ENCODE assay signal across 17 cellular contexts in the genomic region with DNA sequence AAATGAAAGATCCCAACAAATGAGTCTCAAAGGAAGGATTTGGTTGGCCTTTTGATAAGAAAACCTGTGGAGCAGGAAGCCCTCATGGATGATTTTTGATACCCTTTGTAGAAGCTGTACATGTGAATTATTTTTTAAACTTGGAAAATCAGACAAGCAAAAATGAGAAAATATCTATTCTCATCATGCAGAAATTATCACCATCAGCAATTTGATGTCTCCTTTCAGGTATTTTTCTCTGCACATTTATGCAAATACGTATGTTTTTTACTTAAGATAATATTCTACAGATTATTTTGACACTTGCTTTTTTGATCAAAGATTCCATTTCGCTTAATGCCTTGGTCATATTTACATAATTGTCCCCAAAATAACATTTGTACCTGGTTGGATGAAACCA. TPM values are rescaled to one million over a fixed set of nuclear protein-coding genes. Genes with fewer than 3 reads are reported as not detected.
DNase-seq lines count a peak whose midpoint lies in the region; TF ChIP-seq lines count a peak whose summit lies in the region.
"Had no signal": no experiment of that assay in that cellular context is flagged by ENCODE, and none has a peak within 500 bp of the region (broad histone marks: within the 10 kb centered on the region; RNA-seq: fewer than 3 reads in every experiment).

No MANE protein-coding gene starts in this region.

- peaks cover 79% of the 10 kb centered on the region for H3K4me1 ChIP-seq in BLaER1
- H3K4me1 ChIP-seq in DOHH2 (ENCODE audit: control insufficient read depth, low read length): peaks cover 81% of the 10 kb centered on the region
- peaks cover 85% of the 10 kb centered on the region for H3K4me1 ChIP-seq in OCI-LY7 (ENCODE audit: insufficient read depth, low read length, poor library complexity, severe bottlenecking)
- H3K4me1 ChIP-seq: HAP-1 had no signal

- H3K4me2 ChIP-seq in BLaER1: peak overlapping the region; percentile 83
- H3K4me2 ChIP-seq in DOHH2 (ENCODE audit: low read length): peak overlapping the region; percentile 52
- H3K4me2 ChIP-seq in OCI-LY7 (ENCODE audit: low read length): peak overlapping the region; percentile 52

- no peak overlapping the region for H3K27ac ChIP-seq in BLaER1
- H3K27ac ChIP-seq in DOHH2 (ENCODE audit: low read depth, low read length): peak overlapping the region; percentile 10; the same call in 1 of the 2 replicates
- H3K27ac ChIP-seq in OCI-LY7 (ENCODE audit: low read depth, low read length, poor library complexity, severe bottlenecking): peak overlapping the region; percentile 84

- TF ChIP-seq CTCF in DOHH2 (IDR thresholded peaks at IDR 0.05; ENCODE audit: low read depth, low read length, poor library complexity, severe bottlenecking): no peak
- TF ChIP-seq CTCF in OCI-LY7 (conservative IDR thresholded peaks at IDR 0.05; ENCODE audit: low read length): no peak

- no peaks in the 10 kb centered on the region for H3K9me3 ChIP-seq in BLaER1
- H3K9me3 ChIP-seq in DOHH2 (ENCODE audit: control insufficient read depth, insufficient read depth, low read length): no peaks in the 10 kb centered on the region
- H3K9me3 ChIP-seq in OCI-LY7 (ENCODE audit: low read length): no peaks in the 10 kb centered on the region
- H3K9me3 ChIP-seq: HAP-1 had no signal

- peaks cover 7% of the 10 kb centered on the region; the same call in 1 of the 2 replicates for H3K79me2 ChIP-seq in DOHH2 (ENCODE audit: control insufficient read depth, low read length)
- peaks cover 4% of the 10 kb centered on the region; the same call in 1 of the 2 replicates for H3K79me2 ChIP-seq in OCI-LY7 (ENCODE audit: insufficient read depth, low read depth, low read length)

- H4K20me1 ChIP-seq in BLaER1 (no peaks in the 10 kb centered on the region), DOHH2 (ENCODE audit: control insufficient read depth, insufficient read depth, low read depth, low read length) (no peaks in the 10 kb centered on the region), OCI-LY7 (ENCODE audit: insufficient read depth, low read length) (no peaks in the 10 kb centered on the region)

- CTCF ChIA-PET in OCI-LY7 (lab: Charles Lee; ENCODE audit: unreplicated experiment): interaction anchor here (0.5 kb wide), 1 partner anchor 111 kb away, joined by 3 read pairs; no protein-coding TSS in a partner anchor

- DNase-seq in OCI-LY7 (ENCODE audit: low spot score) (no peak), amniotic stem cell (lab: John Stamatoyannopoulos, UW) (no peak), NCI-H2107 treated with DMSO at 0.1 percent for 48 hours (lab: John Stamatoyannopoulos, UW; ENCODE audit: unreplicated experiment) (no peak), NCI-H1048 (lab: John Stamatoyannopoulos, UW) (no peak)
- DNase-seq: C1 segment of cervical spinal cord; Calu3; CD4-positive, alpha-beta memory T cell; COR-L47; DMS53; DMS79 treated with DMSO at 0.1 percent for 48 hours; GOT3; HFFc6 had no signal

- intact Hi-C loops in OCI-LY7 (cut with micrococcal nuclease; ENCODE audit: unreplicated experiment): no loop called here

- H3K9ac ChIP-seq in BLaER1: 0 out of 2 replicates have a peak overlapping the region, but pooled peaks have one; percentile 7

- H3F3A ChIP-seq in DOHH2 (ENCODE audit: control insufficient read depth, insufficient read depth): peaks cover 21% of the 10 kb centered on the region

- H3K9me2 ChIP-seq in DOHH2 (replicated peaks; ENCODE audit: control insufficient read depth, low read length) (no peaks in the 10 kb centered on the region), OCI-LY7 (ENCODE audit: insufficient read depth, low read length) (no peaks in the 10 kb centered on the region)

- H3K27me3 ChIP-seq in BLaER1: no peaks in the 10 kb centered on the region
- peaks cover 2% of the 10 kb centered on the region for H3K27me3 ChIP-seq in DOHH2 (ENCODE audit: control insufficient read depth, low read length)

- no peak overlapping the region; the same call in 1 of the 2 replicates for H3K4me3 ChIP-seq in BLaER1
- peak overlapping the region; percentile 39 for H3K4me3 ChIP-seq in DOHH2 (ENCODE audit: low read length)
- peak overlapping the region; percentile 40 for H3K4me3 ChIP-seq in OCI-LY7 (ENCODE audit: low read depth, low read length, poor library complexity, severe bottlenecking)
- H3K4me3 ChIP-seq: HAP-1 had no signal

- H3K36me3 ChIP-seq in BLaER1 (no peaks in the 10 kb centered on the region), DOHH2 (ENCODE audit: control insufficient read depth, low read length) (peaks cover 8% of the 10 kb centered on the region), OCI-LY7 (ENCODE audit: insufficient read depth, low read length) (no peaks in the 10 kb centered on the region)
- H3K36me3 ChIP-seq: HAP-1 had no signal

- no TSS peak for BruUV-seq in OCI-LY7 (replicated peaks; lab: Mats Ljungman, UMichigan)

- POLR2A ChIA-PET in OCI-LY7 (lab: Charles Lee): interaction anchor here (1.0 kb wide), 2 partner anchors 10 to 17 kb away, joined by 3 to 5 read pairs; no protein-coding TSS in a partner anchor

- H2AFZ ChIP-seq in OCI-LY7 (ENCODE audit: low read length): peak overlapping the region; percentile 56; the same call in 1 of the 2 replicates

RNA-seq across cellular contexts. Expression of a gene that starts 7.2 kb away (rescaled TPM):
- total RNA-seq in OCI-LY7 (2014; rRNA removed; shearing (Covaris generic)): 162 and 188 TPM in 2 replicates
- 219 and 232 TPM in 2 replicates for total RNA-seq in OCI-LY7 (2022)
- total RNA-seq: A172; CD4-positive, alpha-beta memory T cell; HFFc6 had no signal

RNA-seq across cellular contexts. Expression of a gene that starts 58.6 kb away (rescaled TPM):
- not detected in 2 replicates for total RNA-seq in OCI-LY7 (2014; rRNA removed; shearing (Covaris generic))
- total RNA-seq in OCI-LY7 (2022): not detected in 2 replicates
- total RNA-seq: A172; B cell; Calu3; CD4-positive, alpha-beta memory T cell; HFFc6 had no signal
